Comparison of ENCODE assay signal across 21 cellular contexts in genomic region chr19:41570179-41570578, GRCh38. TPM values are rescaled to one million over a fixed set of nuclear protein-coding genes. Genes with fewer than 3 reads are reported as not detected.
DNase-seq lines count a peak whose midpoint lies in the region; ATAC-seq and TF ChIP-seq lines count a peak whose summit lies in the region.
"Had no signal": no experiment of that assay in that cellular context is flagged by ENCODE, and none has a peak within 500 bp of the region (broad histone marks: within the 10 kb centered on the region; RNA-seq: fewer than 3 reads in every experiment).

No MANE protein-coding gene starts in this region.

- no peak overlapping the region for H2BK5ac ChIP-seq in mesendoderm (ENCODE audit: low read length)

- peaks cover 3% of the 10 kb centered on the region for H3F3A ChIP-seq in SK-N-SH (replicated peaks; ENCODE audit: insufficient read depth)

- no peak overlapping the region for H4K8ac ChIP-seq in mesendoderm (ENCODE audit: low read depth, low read length)

- TF ChIP-seq RAD21 in SK-N-SH (IDR thresholded peaks at IDR 0.05; ENCODE audit: low read length): no peak

- TF ChIP-seq CTCF in SK-N-SH (IDR thresholded peaks at IDR 0.05): no peak
- no peak for TF ChIP-seq CTCF in upper lobe of right lung (IDR thresholded peaks at IDR 0.05)

- no peak overlapping the region for H3K4ac ChIP-seq in mesendoderm (ENCODE audit: low read depth, low read length)

- CTCF ChIA-PET in SK-N-SH (lab: Yijun Ruan, JAX): interaction anchor here (0.6 to 12.4 kb wide), 33 partner anchors 8 to 378 kb away, joined by 3 to 184 read pairs (median 4); partner anchors contain the start of genes B9D2, CYP2S1 and DMAC2

- 16% methylated on average over 3 of the region's 3 CpGs for WGBS in SK-N-SH (ENCODE audit: low lambda C conversion rate)
- WGBS in mesendoderm (ENCODE audit: extremely low coverage, insufficient coverage, low lambda C conversion rate): no CpG with 5 or more reads among the region's 3 CpGs

- no peaks in the 10 kb centered on the region for H3K79me1 ChIP-seq in mesendoderm (ENCODE audit: low read length)

- no peaks in the 10 kb centered on the region for H4K20me1 ChIP-seq in SK-N-SH (ENCODE audit: insufficient read depth)

- no peak overlapping the region for H3K18ac ChIP-seq in mesendoderm (ENCODE audit: low read length)

- H3K27ac ChIP-seq in SK-N-SH (ENCODE audit: low read depth in 2 of 2, low read length in 1 of 2): no peak overlapping the region
- no peak overlapping the region for H3K27ac ChIP-seq in mesendoderm (ENCODE audit: low read depth, low read length)
- no peak overlapping the region for H3K27ac ChIP-seq in upper lobe of right lung
- H3K27ac ChIP-seq: adrenal gland, heart left ventricle, psoas muscle, SK-N-MC, skin epidermis had no signal

- no peak overlapping the region for H3K4me3 Mint-ChIP-seq in T-helper 17 cell
- H3K4me3 Mint-ChIP-seq: B cell, HFFc6 had no signal

- no peaks in the 10 kb centered on the region for H3K79me2 ChIP-seq in SK-N-SH (ENCODE audit: insufficient read depth)
- no peaks in the 10 kb centered on the region for H3K79me2 ChIP-seq in mesendoderm (ENCODE audit: control insufficient read depth, insufficient read depth, low read length)

- H3K9ac ChIP-seq in SK-N-SH (no peak overlapping the region), mesendoderm (ENCODE audit: low read length) (no peak overlapping the region)

- H3K36me3 Mint-ChIP-seq in T-helper 17 cell (ENCODE audit: low read depth): peaks cover 2% of the 10 kb centered on the region

- peak; percentile 7 for TF ChIP-seq POLR2A in GM15510 (IDR thresholded peaks at IDR 0.05; ENCODE audit: borderline replicate concordance, extremely low read depth, insufficient read length)

- H3K27ac Mint-ChIP-seq in T-helper 17 cell: peak overlapping the region; percentile 19
- H3K27ac Mint-ChIP-seq: B cell, HFFc6 had no signal

- no peak overlapping the region for H2AK5ac ChIP-seq in mesendoderm (ENCODE audit: low read length)

- no peaks in the 10 kb centered on the region for H3K27me3 Mint-ChIP-seq in T-helper 17 cell

- H3K4me2 ChIP-seq in SK-N-SH (no peak overlapping the region), mesendoderm (ENCODE audit: low read length) (no peak overlapping the region)

- no peaks in the 10 kb centered on the region for H3K4me1 ChIP-seq in SK-N-SH (ENCODE audit: control insufficient read depth in 1 of 2, insufficient read depth in 2 of 2, low read depth in 1 of 2, low read length in 1 of 2)
- no peaks in the 10 kb centered on the region for H3K4me1 ChIP-seq in mesendoderm (ENCODE audit: control insufficient read depth, low read depth, low read length)
- H3K4me1 ChIP-seq in upper lobe of right lung: peaks cover 4% of the 10 kb centered on the region
- H3K4me1 ChIP-seq: adrenal gland, psoas muscle had no signal

- H3K9me3 ChIP-seq in SK-N-SH (no peaks in the 10 kb centered on the region), T-helper 17 cell (ENCODE audit: control insufficient read depth, low read length, poor library complexity, severe bottlenecking) (no peaks in the 10 kb centered on the region), upper lobe of right lung (no peaks in the 10 kb centered on the region)
- H3K9me3 ChIP-seq: adrenal gland, psoas muscle had no signal

- H3K36me3 ChIP-seq in SK-N-SH (replicated peaks in 1 of 2; ENCODE audit: control insufficient read depth in 1 of 2, insufficient read depth in 2 of 2, low read length in 1 of 2) (no peaks in the 10 kb centered on the region), mesendoderm (ENCODE audit: control insufficient read depth, insufficient read depth, low read length) (no peaks in the 10 kb centered on the region), upper lobe of right lung (no peaks in the 10 kb centered on the region)
- H3K36me3 ChIP-seq: adrenal gland, heart left ventricle had no signal

- no peak overlapping the region for H3K56ac ChIP-seq in mesendoderm (ENCODE audit: low read length)

- ATAC-seq in SK-N-SH treated with all-trans-retinoic acid at 6 μM for 48 hours (peak; percentile 15; the same call in 1 of the 3 replicates), T-helper 17 cell (no peak), upper lobe of right lung (no peak)

- no peak overlapping the region for H4K5ac ChIP-seq in mesendoderm (ENCODE audit: low read length)

- H2AFZ ChIP-seq in SK-N-SH (ENCODE audit: low read depth): no peak overlapping the region

- H3K23ac ChIP-seq in mesendoderm (ENCODE audit: low read length): no peak overlapping the region

- TF ChIP-seq EP300 in SK-N-SH (IDR thresholded peaks at IDR 0.05; ENCODE audit: borderline replicate concordance in 1 of 2, low read depth in 1 of 2, low read length in 1 of 2): no peak

- intact Hi-C loops in upper lobe of right lung (cut with DNase I): loop anchor here (10.0 kb wide), 1 partner anchor 125 kb away; the partner anchor contains the start of gene ERICH4

- no peak overlapping the region for H3K4me3 ChIP-seq in SK-N-SH (ENCODE audit: low read depth in 2 of 2, low read length in 1 of 2)
- no peak overlapping the region for H3K4me3 ChIP-seq in mesendoderm (ENCODE audit: low read length)
- H3K4me3 ChIP-seq in upper lobe of right lung: no peak overlapping the region
- H3K4me3 ChIP-seq: adrenal gland, heart left ventricle, psoas muscle, SK-N-MC, skin epidermis had no signal

- H2BK120ac ChIP-seq in mesendoderm (ENCODE audit: low read depth, low read length): no peak overlapping the region

- H3K27me3 ChIP-seq in SK-N-SH (ENCODE audit: insufficient read depth) (peaks cover 38% of the 10 kb centered on the region), mesendoderm (ENCODE audit: insufficient read depth, low read length, poor library complexity) (peaks cover 8% of the 10 kb centered on the region), upper lobe of right lung (peaks cover 1% of the 10 kb centered on the region)

- H3K9me2 ChIP-seq in SK-N-SH: no peaks in the 10 kb centered on the region

- POLR2A ChIA-PET in SK-N-SH (lab: Yijun Ruan, JAX): no interaction called here

- DNase-seq in SK-N-SH (no peak), T-helper 17 cell (no peak), mesendoderm (peak; percentile 46), DMS 273 (lab: John Stamatoyannopoulos, UW; ENCODE audit: unreplicated experiment) (no peak), SW 1271 (lab: John Stamatoyannopoulos, UW) (no peak), upper lobe of right lung (no peak)
- DNase-seq: cortex of kidney, NCI-H1436 treated with DMSO at 0.1 percent for 48 hours had no signal

- H3K4me1 Mint-ChIP-seq in T-helper 17 cell: peaks cover 30% of the 10 kb centered on the region

- H2BK15ac ChIP-seq in mesendoderm (replicated peaks; ENCODE audit: low read depth): no peak overlapping the region

TF ChIP-seq in SK-N-SH treated with all-trans-retinoic acid at 6 μM for 48 hours, 23 proteins besides CTCF, POLR2A, EP300 and RAD21:
- no peak for TF ChIP-seq RARB (CRISPR knock-in tag; IDR thresholded peaks at IDR 0.05)
- TF ChIP-seq ESRRG (CRISPR knock-in tag; IDR thresholded peaks at IDR 0.05): no peak
- TF ChIP-seq ISL1 (CRISPR knock-in tag; IDR thresholded peaks at IDR 0.05): no peak
- TF ChIP-seq BACH2 (CRISPR knock-in tag; IDR thresholded peaks at IDR 0.05; ENCODE audit: borderline replicate concordance): no peak
TF ChIP-seq in SK-N-SH treated with all-trans-retinoic acid at 6 μM for 48 hours: peak in this region for 0.

TF ChIP-seq in SK-N-SH, 30 proteins besides CTCF, POLR2A, EP300 and RAD21 (continues in another document):
- no peak for TF ChIP-seq YY1 (IDR thresholded peaks at IDR 0.05; ENCODE audit: low read depth)
- no peak for TF ChIP-seq FOXJ3 (CRISPR knock-in tag; IDR thresholded peaks at IDR 0.05)
- TF ChIP-seq TCF12 (IDR thresholded peaks at IDR 0.05): no peak
- no peak for TF ChIP-seq GATA2 (CRISPR knock-in tag; IDR thresholded peaks at IDR 0.05)
- TF ChIP-seq ZBTB33 (IDR thresholded peaks at IDR 0.05; ENCODE audit: borderline replicate concordance, low read depth): no peak
- no peak for TF ChIP-seq FOXM1 (IDR thresholded peaks at IDR 0.05; ENCODE audit: low read depth)
- TF ChIP-seq RXRA (IDR thresholded peaks at IDR 0.05; ENCODE audit: borderline replicate concordance, low read depth): no peak
- TF ChIP-seq EZH2phosphoT487 (IDR thresholded peaks at IDR 0.05; ENCODE audit: borderline replicate concordance, low read depth): no peak
- TF ChIP-seq JUND (IDR thresholded peaks at IDR 0.05): no peak
- TF ChIP-seq ELF1 (IDR thresholded peaks at IDR 0.05): no peak

RNA-seq across cellular contexts. Expression of gene CEACAM21, which starts 5.8 kb away (rescaled TPM):
- not detected in 2 replicates for polyA plus RNA-seq in SK-N-SH (2012; rRNA removed)
- polyA plus RNA-seq in SK-N-SH (2012; cell fraction: cytosol; rRNA removed): not detected in 2 replicates
- polyA plus RNA-seq in SK-N-SH (2012; cell fraction: nucleus; rRNA removed): not detected in 2 replicates
- total RNA-seq in T-helper 17 cell: 10 to 100 TPM; 40.5 to 44.4 TPM
- 0.17 TPM for polyA plus RNA-seq in mesendoderm (2013, experiment 1 of 2)
- polyA plus RNA-seq in mesendoderm (2013, experiment 2 of 2): 0.08 TPM
- total RNA-seq in upper lobe of right lung: 16.3 TPM
- total RNA-seq: A172, HFFc6 had no signal

RNA-seq across cellular contexts. Expression of gene CEACAM4, which starts 56.7 kb away (rescaled TPM):
- polyA plus RNA-seq in SK-N-SH (2012; rRNA removed): not detected in 2 replicates
- not detected in 2 replicates for polyA plus RNA-seq in SK-N-SH (2012; cell fraction: cytosol; rRNA removed)
- polyA plus RNA-seq in SK-N-SH (2012; cell fraction: nucleus; rRNA removed): not detected in 2 replicates
- total RNA-seq in T-helper 17 cell: under 1 TPM; 0.31 to 0.92 TPM
- polyA plus RNA-seq in mesendoderm (2013, experiment 1 of 2): not detected
- polyA plus RNA-seq in mesendoderm (2013, experiment 2 of 2): not detected
- 4.6 TPM for total RNA-seq in upper lobe of right lung
- total RNA-seq: A172, B cell, endothelial cell of umbilical vein, G401, HFFc6, urinary bladder had no signal
- polyA plus RNA-seq: endothelial cell of umbilical vein had no signal
